33 cellular contexts compared by ENCODE assay signal in the genomic region with DNA sequence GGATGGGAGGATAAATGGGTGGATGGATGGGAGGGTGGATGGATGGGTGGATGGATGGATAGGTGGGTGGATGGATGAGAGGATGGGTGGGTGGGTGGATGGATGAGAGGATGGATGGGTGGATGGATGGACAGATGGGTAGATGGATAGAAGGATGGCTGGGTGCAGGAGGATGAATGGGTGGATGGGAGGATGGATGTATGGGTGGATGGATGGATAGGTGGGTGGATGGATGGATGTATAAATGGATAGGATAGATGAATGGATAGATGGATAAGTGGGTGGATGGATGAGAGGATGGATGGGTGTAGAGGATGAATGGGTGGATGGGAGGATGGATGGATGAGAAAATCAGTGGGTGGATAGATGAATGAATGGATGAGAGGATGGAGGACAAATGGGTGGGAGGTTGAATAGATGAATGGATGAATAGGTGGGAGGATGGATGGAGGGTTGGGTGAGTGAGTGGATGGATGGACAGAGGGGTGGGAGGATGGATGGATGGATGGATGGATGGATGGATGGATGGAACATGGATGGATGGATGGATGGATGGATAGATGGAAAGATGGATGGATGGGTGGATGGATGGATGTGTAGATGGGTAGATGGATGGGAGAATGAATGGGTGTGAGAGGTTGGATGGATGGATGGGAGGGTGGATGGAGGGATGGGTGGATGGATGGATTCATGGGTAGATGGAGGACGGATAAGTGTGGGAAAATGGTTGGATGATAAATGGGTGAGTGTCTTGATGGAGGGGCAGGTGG. TPM values are rescaled to one million over a fixed set of nuclear protein-coding genes. Genes with fewer than 3 reads are reported as not detected.
"Had no signal": no experiment of that assay in that cellular context is flagged by ENCODE, and none has a peak within 500 bp of the region (broad histone marks: within the 10 kb centered on the region; RNA-seq: fewer than 3 reads in every experiment).

No MANE protein-coding gene starts in this region.

- H3K36me3 Mint-ChIP-seq: mesothelial cell of epicardium had no signal

- H3K4me1 ChIP-seq: heart right ventricle, left lung, psoas muscle, thyroid gland had no signal

- H3K4me1 Mint-ChIP-seq: mesothelial cell of epicardium; stimulated activated memory B cell treated with anti-CD40 and anti-IgM and Interleukin-4, amounts not matched to agents 10 μg/mL and 1 μg/mL and 100 μg/mL, for 72 hours; stimulated activated naive CD8-positive, alpha-beta T cell treated with anti-CD3 and anti-CD28 coated beads, Interleukin-15, amount 100 ng/mL, for 72 hours had no signal

- ATAC-seq: esophagus mucosa; gastroesophageal sphincter; heart right ventricle; left cardiac atrium; left lung; mucosa of descending colon; psoas muscle; right cardiac atrium; stimulated activated naive CD8-positive, alpha-beta T cell treated with anti-CD3 and anti-CD28 coated beads, Interleukin-15, amount 100 ng/mL, for 72 hours had no signal

- H3K27me3 ChIP-seq: ovary had no signal

- H3K27ac Mint-ChIP-seq: mesothelial cell of epicardium; natural killer cell treated with Interleukin-12 subunit alpha and Interleukin-12 subunit beta and Interleukin-15 and Interleukin-18, amount 100 ng/mL, for 72 hours; stimulated activated memory B cell treated with anti-CD40 and anti-IgM and Interleukin-4, amounts not matched to agents 10 μg/mL and 1 μg/mL and 100 μg/mL, for 72 hours; stimulated activated naive CD8-positive, alpha-beta T cell treated with anti-CD3 and anti-CD28 coated beads, Interleukin-15, amount 100 ng/mL, for 72 hours had no signal

- H3K4me3 ChIP-seq: dorsolateral prefrontal cortex, gastroesophageal sphincter, heart right ventricle, left lung, mucosa of descending colon, ovary, psoas muscle, skin epidermis, spleen, suprapubic skin, thyroid gland had no signal

- H3K4me3 Mint-ChIP-seq: mesothelial cell of epicardium; naive B cell; natural killer cell treated with Interleukin-12 subunit alpha and Interleukin-12 subunit beta and Interleukin-15 and Interleukin-18, amount 100 ng/mL, for 72 hours; stimulated activated memory B cell treated with anti-CD40 and anti-IgM and Interleukin-4, amounts not matched to agents 10 μg/mL and 1 μg/mL and 100 μg/mL, for 72 hours; stimulated activated naive CD8-positive, alpha-beta T cell treated with anti-CD3 and anti-CD28 coated beads, Interleukin-15, amount 100 ng/mL, for 72 hours had no signal

- H3K9me3 ChIP-seq: gastroesophageal sphincter, heart right ventricle, left lung, mucosa of descending colon, ovary, psoas muscle, spleen, suprapubic skin, thyroid gland had no signal

- DNase-seq: dorsolateral prefrontal cortex; effector CD4-positive, alpha-beta T cell; foreskin fibroblast; heart right ventricle; hippocampal formation; left cardiac atrium; left lung; mesenchymal stem cell; mucosa of descending colon; naive B cell; occipital lobe; ovary; posterior cingulate gyrus; psoas muscle; right cardiac atrium; spleen; stimulated activated CD4-positive, alpha-beta T cell treated with anti-CD3 and anti-CD28 coated beads, Interleukin-4, amount 100 ng/mL, for 4 hours; stimulated activated naive CD8-positive, alpha-beta T cell treated with anti-CD3 and anti-CD28 coated beads, Interleukin-15, amount 100 ng/mL, for 72 hours; thyroid gland; trophoblast cell had no signal

- H3K27ac ChIP-seq: dorsolateral prefrontal cortex, epithelial cell of prostate, gastroesophageal sphincter, heart right ventricle, left lung, ovary, psoas muscle, skin epidermis, spleen, suprapubic skin, thyroid gland had no signal

- H3K9me3 Mint-ChIP-seq: mesothelial cell of epicardium had no signal

- H3K36me3 ChIP-seq: gastroesophageal sphincter, heart right ventricle, left lung, ovary, spleen, suprapubic skin, thyroid gland had no signal

RNA-seq across cellular contexts. Expression of a gene that starts 35.9 kb away (rescaled TPM):
- total RNA-seq: dorsolateral prefrontal cortex; esophagus mucosa; heart right ventricle; kidney epithelial cell; left cardiac atrium; left lung; lower leg skin; lung microvascular endothelial cell; mesothelial cell of epicardium; mucosa of descending colon; natural killer cell treated with Interleukin-12 subunit alpha and Interleukin-12 subunit beta and Interleukin-15 and Interleukin-18, amount 100 ng/mL, for 72 hours; occipital lobe; psoas muscle; renal cortical epithelial cell; right cardiac atrium; spleen; suprapubic skin; thyroid gland; urinary bladder had no signal
- polyA plus RNA-seq: heart right ventricle, ovary, psoas muscle, right cardiac atrium, spleen, urinary bladder had no signal
